21 cellular contexts compared by ENCODE assay signal in genomic region chr11:117771197-117771596, GRCh38. TPM values are rescaled to one million over a fixed set of nuclear protein-coding genes. Genes with fewer than 3 reads are reported as not detected.
DNase-seq lines count a peak whose midpoint lies in the region; ATAC-seq and TF ChIP-seq lines count a peak whose summit lies in the region.
"Had no signal": no experiment of that assay in that cellular context is flagged by ENCODE, and none has a peak within 500 bp of the region (broad histone marks: within the 10 kb centered on the region; RNA-seq: fewer than 3 reads in every experiment).

No MANE protein-coding gene starts in this region.

- H3K9me3 Mint-ChIP-seq in brain = no peaks in the 10 kb centered on the region
- H3K9me3 Mint-ChIP-seq: CD4-positive, alpha-beta memory T cell had no signal

- no peak overlapping the region for H3K4me3 Mint-ChIP-seq in brain
- H3K4me3 Mint-ChIP-seq: CD4-positive, alpha-beta memory T cell had no signal

- H3K27ac Mint-ChIP-seq in brain = peak overlapping the region in 3 of 5 experiments; percentile 54 to 71 (median 56)
- H3K27ac Mint-ChIP-seq: CD4-positive, alpha-beta memory T cell had no signal

- intact Hi-C loops in left ventricle myocardium superior (cut with micrococcal nuclease) = no loop called here

- peaks cover 71% of the 10 kb centered on the region for H3K4me1 Mint-ChIP-seq in brain
- H3K4me1 Mint-ChIP-seq: CD4-positive, alpha-beta memory T cell had no signal

- in situ Hi-C loops in KBM-7 (cut with MboI; ENCODE audit: low pct_unique_long_range_greater_than_20kb, low sequenced_read_pairs) = no loop called here

- H3K36me3 Mint-ChIP-seq in brain = peaks cover 30% of the 10 kb centered on the region
- H3K36me3 Mint-ChIP-seq: CD4-positive, alpha-beta memory T cell had no signal

- TF ChIP-seq CTCF in brain (conservative IDR thresholded peaks at IDR 0.05) = no peak

- no peak for ATAC-seq in left ventricle myocardium superior
- ATAC-seq in HG03045 (IDR thresholded peaks at IDR 0.05; ENCODE audit: unreplicated experiment) = no peak
- ATAC-seq: HCT116 had no signal

- H3K27ac ChIP-seq in temporal lobe (ENCODE audit: low read depth, low read length) = peak overlapping the region; percentile 90
- H3K27ac ChIP-seq: BLaER1, KMS-11 had no signal

- DNase-seq in hypothalamus (lab: John Stamatoyannopoulos, UW) = peak in 33 of 51 donors; percentile 15 to 87 (median 58)
- DNase-seq in nucleus accumbens (lab: John Stamatoyannopoulos, UW) = peak in 48 of 56 donors; percentile 19 to 90 (median 70)
- DNase-seq in left ventricle myocardium superior = no peak
- no peak for DNase-seq in KBM-7
- DNase-seq: Caco-2; CD4-positive, alpha-beta memory T cell; DMS 273 treated with DMSO at 0.1 percent for 48 hours; DMS79 treated with DMSO at 0.1 percent for 48 hours; NCI-H1105; NCI-H146; NCI-H2081; NCI-H2171 treated with DMSO at 0.1 percent for 48 hours; NCI-H524 treated with DMSO at 0.1 percent for 48 hours; OCI-M1 had no signal

- no peaks in the 10 kb centered on the region for H3K27me3 Mint-ChIP-seq in brain

RNA-seq across cellular contexts. Expression of gene DSCAML1, which starts 25.8 kb away (rescaled TPM):
- 9.6 TPM for polyA plus RNA-seq in brain (ENCODE audit: insufficient read depth, low read depth, low replicate concordance)
- total RNA-seq in temporal lobe (9.1 TPM), left ventricle myocardium superior (1.2 TPM)
- total RNA-seq: A673, Caco-2 had no signal
- polyA plus RNA-seq: CD4-positive, alpha-beta memory T cell had no signal

RNA-seq across cellular contexts. Expression of gene FXYD2, which starts 53.3 kb away (rescaled TPM):
- 0.63 TPM for polyA plus RNA-seq in brain (ENCODE audit: insufficient read depth, low read depth, low replicate concordance)
- total RNA-seq in temporal lobe (0.49 TPM), left ventricle myocardium superior (1.4 TPM)
- total RNA-seq: A673 had no signal

Comparison
In these comparisons a context has a peak if more than half of its experiments do, and no peak if none do; other contexts are left out.
1. DNase-seq: peak in hypothalamus (33 of 51) and nucleus accumbens (48 of 56); none in left ventricle myocardium superior (single experiment) and KBM-7 (single experiment).